8 cellular contexts compared by ENCODE assay signal in genomic region chr1:39105061-39105840, GRCh38.
A peak's percentile ranks its signal among the peaks of the same experiment; 100 is the strongest.
DNase-seq lines count a peak whose midpoint lies in the region; ATAC-seq and TF ChIP-seq lines count a peak whose summit lies in the region.

No MANE protein-coding gene starts in this region.

- DNase-seq in BE2C (peak; percentile 68), M059J (ENCODE audit: low read depth) (peak; percentile 74), choroid plexus epithelial cell (ENCODE audit: low read depth) (peak; percentile 69), left colon (peak; percentile 76 to 86), amniotic stem cell (lab: John Stamatoyannopoulos, UW) (no peak)
- peak; percentile 33 to 54 for DNase-seq in stimulated activated CD4-positive, alpha-beta T cell treated with anti-CD3 and anti-CD28 coated beads, Interleukin-2, amount 100 ng/mL, for 48 hours

- no peaks in the 10 kb centered on the region for H3K27me3 ChIP-seq in BE2C

- intact Hi-C loops in left colon (cut with DNase I, micrococcal nuclease): loop anchor here in 1 of 2 donors (5.0 kb wide), 2 partner anchors 87 to 157 kb away; no protein-coding TSS in a partner anchor

- H3K4me1 ChIP-seq in BE2C: no peaks in the 10 kb centered on the region

- H3K9me3 ChIP-seq in BE2C: no peaks in the 10 kb centered on the region

- H3K36me3 ChIP-seq in BE2C: no peaks in the 10 kb centered on the region

- TF ChIP-seq CTCF in BE2C (IDR thresholded peaks at IDR 0.05; ENCODE audit: low read depth, low read length) (no peak), choroid plexus epithelial cell (conservative IDR thresholded peaks at IDR 0.05; ENCODE audit: low read depth, low read length) (no peak)

- peak overlapping the region; percentile 71 for H3K4me3 ChIP-seq in BE2C (ENCODE audit: low read depth, low read length)
- H3K4me3 ChIP-seq in choroid plexus epithelial cell (ENCODE audit: low read depth, low read length): peak overlapping the region; percentile 86

- peak; percentile 42 for ATAC-seq in GM19328 (IDR thresholded peaks at IDR 0.05; ENCODE audit: unreplicated experiment)
- peak; percentile 80 for ATAC-seq in activated CD4-positive, CD25-positive, alpha-beta regulatory T cell treated with anti-CD3 and anti-CD28 coated beads, Interleukin-2, amount 50 U/mL, for 24 hours
- ATAC-seq in left colon: peak; percentile 87
